In the genomic region with DNA sequence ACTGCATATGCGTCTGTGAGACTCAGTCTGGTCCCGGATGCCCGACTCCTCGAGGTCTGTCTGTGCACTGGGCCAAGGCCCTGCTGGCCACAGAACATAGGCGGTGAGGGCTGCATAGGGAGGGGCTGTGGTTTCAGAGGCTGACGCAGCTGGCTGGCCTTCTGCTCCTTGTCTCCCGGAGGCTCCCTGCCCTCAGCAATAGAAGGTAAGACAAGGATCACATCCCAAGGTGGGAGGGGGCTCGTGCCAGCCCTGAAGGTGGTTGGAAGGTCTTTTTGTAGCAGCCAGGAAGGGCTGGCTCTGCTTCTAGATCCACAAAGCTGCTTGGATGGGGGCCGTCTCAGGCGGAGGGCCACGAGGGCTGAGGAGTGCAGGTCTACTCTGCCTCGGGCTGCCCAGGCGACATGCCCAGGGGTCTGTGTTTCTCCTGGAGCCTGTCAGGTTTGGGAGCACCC, we compare ENCODE assay signal across 9 cellular contexts.
DNase-seq lines count a peak whose midpoint lies in the region; ATAC-seq and TF ChIP-seq lines count a peak whose summit lies in the region.
"Had no signal": no experiment of that assay in that cellular context is flagged by ENCODE, and none has a peak within 500 bp of the region (broad histone marks: within the 10 kb centered on the region; RNA-seq: fewer than 3 reads in every experiment).

No MANE protein-coding gene starts in this region.

- WGBS in iPS DF 6.9 (ENCODE audit: insufficient coverage, insufficient read length): no CpG with 5 or more reads among the region's 13 CpGs
- 60% methylated on average over 9 of the region's 13 CpGs for WGBS in suprapubic skin

- ATAC-seq in HG03135 (IDR thresholded peaks at IDR 0.05; ENCODE audit: unreplicated experiment) (no peak), HG03457 (IDR thresholded peaks at IDR 0.05; ENCODE audit: unreplicated experiment) (no peak)

- DNase-seq in HK-2 (ENCODE audit: unreplicated experiment) (peak; percentile 26), SW480 (ENCODE audit: low spot score) (peak; percentile 83), iPS DF 6.9 (ENCODE audit: low read depth, low spot score) (peak; percentile 2), suprapubic skin (ENCODE audit: low spot score in 2 of 2) (peak in 1 of 2 donors; percentile 81), NCI-H1048 (lab: John Stamatoyannopoulos, UW) (no peak), NCI-H69 (lab: John Stamatoyannopoulos, UW) (no peak)
- DNase-seq: activated CD4-positive, alpha-beta T cell treated with anti-CD3 and anti-CD28 coated beads, Interleukin-2, amount 10 ng/mL, durations not matched to agents 7 days and 5 days had no signal

- TF ChIP-seq CTCF in suprapubic skin (IDR thresholded peaks at IDR 0.05): no peak

- H3K4me1 ChIP-seq in iPS DF 6.9 (ENCODE audit: control insufficient read depth, insufficient read depth, low read length) (peaks cover 1% of the 10 kb centered on the region; the same call in 1 of the 2 replicates), suprapubic skin (peaks cover 8% of the 10 kb centered on the region)

- H3K27me3 ChIP-seq in iPS DF 6.9 (ENCODE audit: control insufficient read depth, insufficient read depth, low read length) (no peaks in the 10 kb centered on the region), suprapubic skin (peaks cover 3% of the 10 kb centered on the region)

- H3K9me3 ChIP-seq in iPS DF 6.9 (ENCODE audit: control insufficient read depth, insufficient read depth, low read length) (no peaks in the 10 kb centered on the region), suprapubic skin (no peaks in the 10 kb centered on the region)

- no peak overlapping the region; the same call in 1 of the 2 replicates for H3K4me3 ChIP-seq in iPS DF 6.9 (ENCODE audit: low read length)
- H3K4me3 ChIP-seq in suprapubic skin: no peak overlapping the region

- no peaks in the 10 kb centered on the region for H3K36me3 ChIP-seq in iPS DF 6.9 (ENCODE audit: control insufficient read depth, insufficient read depth, low read length)
- H3K36me3 ChIP-seq in suprapubic skin: no peaks in the 10 kb centered on the region

- TF ChIP-seq POLR2A in suprapubic skin (IDR thresholded peaks at IDR 0.05): no peak

- H3K27ac ChIP-seq in iPS DF 6.9 (ENCODE audit: low read length) (no peak overlapping the region), suprapubic skin (peak overlapping the region; percentile 69)

- TF ChIP-seq EP300 in suprapubic skin (IDR thresholded peaks at IDR 0.05): no peak

Comparison
In these comparisons a context has a peak if more than half of its experiments do, and no peak if none do; other contexts are left out.
1. DNase-seq: peak in HK-2 (single experiment), SW480 (single experiment) and iPS DF 6.9 (single experiment); none in NCI-H1048 (single experiment) and NCI-H69 (single experiment).